8 cellular contexts compared by ENCODE assay signal in the genomic region with DNA sequence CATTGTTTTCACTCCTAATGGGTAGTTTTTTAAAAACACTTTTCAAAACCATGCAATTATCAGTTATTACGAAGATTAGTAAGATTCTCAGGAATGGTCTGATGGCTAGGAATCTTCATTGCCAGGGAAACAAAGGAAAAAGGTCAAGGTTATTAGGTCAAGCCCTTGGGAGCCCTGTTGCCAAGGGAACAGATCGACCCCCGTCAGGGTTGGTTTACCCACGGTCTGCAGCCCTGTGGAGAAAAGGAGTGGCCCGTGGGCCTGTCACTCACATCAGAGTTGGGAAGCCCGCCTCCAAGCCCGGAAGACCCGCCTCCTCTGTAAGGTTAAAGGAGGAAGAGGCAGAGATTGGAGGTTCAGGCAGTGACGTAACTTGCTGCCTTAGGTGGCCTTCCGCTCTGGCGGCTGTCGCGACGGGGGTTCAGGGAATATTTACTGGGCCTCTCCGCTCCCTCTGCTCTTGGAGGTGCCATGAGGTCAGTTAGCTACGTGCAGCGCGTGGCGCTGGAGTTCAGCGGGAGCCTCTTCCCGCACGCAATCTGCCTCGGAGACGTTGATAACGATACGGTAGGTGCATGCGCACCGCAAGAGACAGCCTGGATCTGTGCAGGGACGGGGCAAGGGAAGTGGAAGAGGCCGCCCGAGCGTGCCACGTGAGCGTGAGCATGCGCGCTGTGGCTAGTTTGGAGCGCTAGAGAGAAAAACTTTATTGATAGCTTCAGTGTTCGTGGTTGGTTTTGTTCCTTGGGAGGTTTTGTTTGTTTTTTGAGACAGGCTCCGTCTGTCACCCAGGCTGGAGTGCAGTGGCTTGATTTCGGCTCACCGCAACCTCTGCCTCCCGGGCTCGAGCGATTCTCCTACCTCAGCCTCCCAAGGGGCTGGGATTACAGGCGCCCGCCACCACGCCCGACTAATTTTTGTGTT. TPM values are rescaled to one million over a fixed set of nuclear protein-coding genes. Genes with fewer than 3 reads are reported as not detected.
DNase-seq lines count a peak whose midpoint lies in the region; ATAC-seq and TF ChIP-seq lines count a peak whose summit lies in the region.

Gene ITFG2 (plus strand): TSS at position 379 of the 924 bp plus-strand sequence. CDS start 93 bp downstream, at position 472.

- H3K79me2 ChIP-seq in fibroblast of lung (ENCODE audit: control insufficient read depth, insufficient read depth, low read length): peaks cover 12% of the 10 kb centered on the region

- peak within 1 kb of the TSS; percentile 96 for H3K4me2 ChIP-seq in fibroblast of lung (ENCODE audit: extremely low read depth, insufficient read depth, low read length)

- H2AFZ ChIP-seq in fibroblast of lung (ENCODE audit: low read length): peak within 1 kb of the TSS; percentile 81

- DNase-seq in EL (peak; percentile 99), H4 (ENCODE audit: low spot score) (peak; percentile 99), LoVo (ENCODE audit: low spot score) (peak; percentile 99), RWPE2 (ENCODE audit: low spot score) (peak; percentile 99), fibroblast of lung (ENCODE audit: low read depth in 2 of 2) (peak; percentile 98 to 99)
- peak; percentile 95 for DNase-seq in activated T-helper 2 cell treated with anti-CD3 and anti-CD28 coated beads, Interferon-gamma antibody, Interleukin-2, Interleukin-4, amounts not matched to agents 10 μg/mL and 5 μg/mL and 100 μg/mL, durations not matched to agents 14 hours and 24 hours and 36 hours (ENCODE audit: low spot score)
- DNase-seq in naive thymus-derived CD4-positive, alpha-beta T cell: peak; percentile 83 to 98 (median 98)
- peak; percentile 95 for DNase-seq in stimulated activated naive B cell treated with anti-CD40 and anti-IgM and Interleukin-4, amounts not matched to agents 10 μg/mL and 1 μg/mL and 100 μg/mL, for 72 hours

- TF ChIP-seq CTCF in RWPE2 (IDR thresholded peaks at IDR 0.05; ENCODE audit: poor library complexity, severe bottlenecking) (no peak), fibroblast of lung (conservative IDR thresholded peaks at IDR 0.05 in 1 of 2, IDR thresholded peaks at IDR 0.05 in 1 of 2; ENCODE audit: low read depth in 1 of 2, low read length in 2 of 2) (no peak)

- no peaks in the 10 kb centered on the region for H3K27me3 ChIP-seq in RWPE2 (ENCODE audit: insufficient read depth, poor library complexity, severe bottlenecking)
- H3K27me3 ChIP-seq in fibroblast of lung (ENCODE audit: control insufficient read depth, insufficient read depth, low read length): no peaks in the 10 kb centered on the region
- H3K27me3 ChIP-seq in naive thymus-derived CD4-positive, alpha-beta T cell (ENCODE audit: control insufficient read depth in 2 of 2, insufficient read depth in 2 of 2, low read length in 2 of 2): no peaks in the 10 kb centered on the region

- H3K4me1 Mint-ChIP-seq in activated T-helper 2 cell treated with anti-CD3 and anti-CD28 coated beads, Interferon-gamma antibody, Interleukin-2, Interleukin-4, amounts not matched to agents 10 μg/mL and 5 μg/mL and 100 μg/mL, durations not matched to agents 14 hours and 24 hours and 36 hours (ENCODE audit: low read depth): peaks cover 13% of the 10 kb centered on the region
- H3K4me1 Mint-ChIP-seq in naive thymus-derived CD4-positive, alpha-beta T cell: peaks cover 20 to 41% (median 38%) of the 10 kb centered on the region in 7 donors
- peaks cover 5 to 11% of the 10 kb centered on the region in 2 donors for H3K4me1 Mint-ChIP-seq in stimulated activated naive B cell treated with anti-CD40 and anti-IgM and Interleukin-4, amounts not matched to agents 10 μg/mL and 1 μg/mL and 100 μg/mL, for 72 hours

- H3K4me1 ChIP-seq in RWPE2 (ENCODE audit: insufficient read depth, poor library complexity, severe bottlenecking): peaks cover 8% of the 10 kb centered on the region
- H3K4me1 ChIP-seq in fibroblast of lung (ENCODE audit: control insufficient read depth, extremely low read depth, insufficient read depth, low read length): no peaks in the 10 kb centered on the region
- peaks cover 5 to 15% of the 10 kb centered on the region in 2 donors for H3K4me1 ChIP-seq in naive thymus-derived CD4-positive, alpha-beta T cell (ENCODE audit: control insufficient read depth in 2 of 2, insufficient read depth in 2 of 2, low read length in 2 of 2)

- CTCF ChIA-PET in naive thymus-derived CD4-positive, alpha-beta T cell (lab: Charles Lee): interaction anchor here (0.7 to 1.5 kb wide), 3 partner anchors 13 to 129 kb away, joined by 3 to 6 read pairs (median 4); no protein-coding TSS in a partner anchor

- no peaks in the 10 kb centered on the region for H3K27me3 Mint-ChIP-seq in activated T-helper 2 cell treated with anti-CD3 and anti-CD28 coated beads, Interferon-gamma antibody, Interleukin-2, Interleukin-4, amounts not matched to agents 10 μg/mL and 5 μg/mL and 100 μg/mL, durations not matched to agents 14 hours and 24 hours and 36 hours (ENCODE audit: low read depth)
- H3K27me3 Mint-ChIP-seq in naive thymus-derived CD4-positive, alpha-beta T cell: no peaks in the 10 kb centered on the region
- H3K27me3 Mint-ChIP-seq in stimulated activated naive B cell treated with anti-CD40 and anti-IgM and Interleukin-4, amounts not matched to agents 10 μg/mL and 1 μg/mL and 100 μg/mL, for 72 hours: no peaks in the 10 kb centered on the region

- H3K27ac Mint-ChIP-seq in activated T-helper 2 cell treated with anti-CD3 and anti-CD28 coated beads, Interferon-gamma antibody, Interleukin-2, Interleukin-4, amounts not matched to agents 10 μg/mL and 5 μg/mL and 100 μg/mL, durations not matched to agents 14 hours and 24 hours and 36 hours: peak within 1 kb of the TSS; percentile 100
- peak within 1 kb of the TSS; percentile 97 to 100 (median 100) for H3K27ac Mint-ChIP-seq in naive thymus-derived CD4-positive, alpha-beta T cell
- H3K27ac Mint-ChIP-seq in stimulated activated naive B cell treated with anti-CD40 and anti-IgM and Interleukin-4, amounts not matched to agents 10 μg/mL and 1 μg/mL and 100 μg/mL, for 72 hours: peak within 1 kb of the TSS; percentile 100

- peaks cover 19% of the 10 kb centered on the region for H3K36me3 ChIP-seq in RWPE2 (ENCODE audit: low read depth)
- peaks cover under 1% of the 10 kb centered on the region for H3K36me3 ChIP-seq in fibroblast of lung (ENCODE audit: control insufficient read depth, insufficient read depth, low read length)
- H3K36me3 ChIP-seq in naive thymus-derived CD4-positive, alpha-beta T cell (ENCODE audit: control insufficient read depth in 2 of 3, insufficient read depth in 3 of 3, low read length in 3 of 3): peaks cover 0 to 15% (median 5%) of the 10 kb centered on the region in 3 experiments

- H4K20me1 ChIP-seq in fibroblast of lung (ENCODE audit: control insufficient read depth, extremely low read depth, insufficient read depth, low read length): no peaks in the 10 kb centered on the region

- peak; percentile 96 for ATAC-seq in RWPE2 (ENCODE audit: low read depth)
- ATAC-seq in naive thymus-derived CD4-positive, alpha-beta T cell: peak; percentile 97
- ATAC-seq in stimulated activated naive B cell treated with anti-CD40 and anti-IgM and Interleukin-4, amounts not matched to agents 10 μg/mL and 1 μg/mL and 100 μg/mL, for 72 hours (replicated peaks): peak; percentile 96

- H3K9ac ChIP-seq in fibroblast of lung (ENCODE audit: insufficient read depth, low read length): peak within 1 kb of the TSS; percentile 63

- peaks cover 7% of the 10 kb centered on the region for H3K36me3 Mint-ChIP-seq in activated T-helper 2 cell treated with anti-CD3 and anti-CD28 coated beads, Interferon-gamma antibody, Interleukin-2, Interleukin-4, amounts not matched to agents 10 μg/mL and 5 μg/mL and 100 μg/mL, durations not matched to agents 14 hours and 24 hours and 36 hours (ENCODE audit: low read depth)
- peaks cover 0 to 10% (median under 1%) of the 10 kb centered on the region in 5 donors for H3K36me3 Mint-ChIP-seq in naive thymus-derived CD4-positive, alpha-beta T cell
- H3K36me3 Mint-ChIP-seq in stimulated activated naive B cell treated with anti-CD40 and anti-IgM and Interleukin-4, amounts not matched to agents 10 μg/mL and 1 μg/mL and 100 μg/mL, for 72 hours: peaks cover 11 to 19% of the 10 kb centered on the region in 2 donors

- intact Hi-C loops in activated T-helper 2 cell treated with anti-CD3 and anti-CD28 coated beads, Interferon-gamma antibody, Interleukin-2, Interleukin-4, amounts not matched to agents 10 μg/mL and 5 μg/mL and 100 μg/mL, durations not matched to agents 14 hours and 24 hours and 36 hours (cut with micrococcal nuclease): loop anchor here (1.0 to 2.0 kb wide), 5 partner anchors 17 to 120 kb away; partner anchors contain the start of genes FOXM1 and RHNO1
- intact Hi-C loops in naive thymus-derived CD4-positive, alpha-beta T cell (cut with micrococcal nuclease): loop anchor here (1.0 to 10.0 kb wide), 17 partner anchors 18 to 1512 kb away; partner anchors contain the start of genes DCP1B (in 2 of the 2), FKBP4 (in 2 of the 2), FOXM1 (in 2 of the 2) and RHNO1 (in 2 of the 2)

- POLR2A ChIA-PET in naive thymus-derived CD4-positive, alpha-beta T cell (lab: Charles Lee): interaction anchor here (0.7 to 6.8 kb wide), 8 partner anchors 8 to 809 kb away, joined by 3 to 65 read pairs (median 4); partner anchors contain the start of genes DCP1B, FKBP4, FOXM1 and RHNO1

- H3K9me3 ChIP-seq in RWPE2 (ENCODE audit: severe bottlenecking) (no peaks in the 10 kb centered on the region), fibroblast of lung (ENCODE audit: control insufficient read depth, insufficient read depth, low read depth, low read length) (no peaks in the 10 kb centered on the region)
- no peaks in the 10 kb centered on the region for H3K9me3 ChIP-seq in naive thymus-derived CD4-positive, alpha-beta T cell (ENCODE audit: control insufficient read depth in 2 of 3, low read length in 3 of 3)

- peak within 1 kb of the TSS; percentile 100 for H3K4me3 Mint-ChIP-seq in activated T-helper 2 cell treated with anti-CD3 and anti-CD28 coated beads, Interferon-gamma antibody, Interleukin-2, Interleukin-4, amounts not matched to agents 10 μg/mL and 5 μg/mL and 100 μg/mL, durations not matched to agents 14 hours and 24 hours and 36 hours (ENCODE audit: low read depth)
- peak within 1 kb of the TSS; percentile 81 to 100 (median 99) for H3K4me3 Mint-ChIP-seq in naive thymus-derived CD4-positive, alpha-beta T cell
- peak within 1 kb of the TSS; percentile 100 for H3K4me3 Mint-ChIP-seq in stimulated activated naive B cell treated with anti-CD40 and anti-IgM and Interleukin-4, amounts not matched to agents 10 μg/mL and 1 μg/mL and 100 μg/mL, for 72 hours

- peak within 1 kb of the TSS; percentile 76 for H3K4me3 ChIP-seq in RWPE2 (ENCODE audit: severe bottlenecking)
- peak within 1 kb of the TSS; percentile 59 to 97 (median 78) for H3K4me3 ChIP-seq in fibroblast of lung (replicated peaks in 1 of 4; ENCODE audit: control extremely low read depth in 1 of 4, insufficient read depth in 1 of 4, low read depth in 3 of 4, low read length in 4 of 4)
- peak within 1 kb of the TSS; percentile 97 for H3K4me3 ChIP-seq in naive thymus-derived CD4-positive, alpha-beta T cell (ENCODE audit: low read length)

- H3K27ac ChIP-seq in RWPE2 (ENCODE audit: poor library complexity, severe bottlenecking) (peak within 1 kb of the TSS; percentile 59), fibroblast of lung (ENCODE audit: insufficient read depth, low read length) (peak within 1 kb of the TSS; percentile 81)
- H3K27ac ChIP-seq in naive thymus-derived CD4-positive, alpha-beta T cell (ENCODE audit: low read depth, low read length): peak within 1 kb of the TSS; percentile 88

- H3K9me3 Mint-ChIP-seq in activated T-helper 2 cell treated with anti-CD3 and anti-CD28 coated beads, Interferon-gamma antibody, Interleukin-2, Interleukin-4, amounts not matched to agents 10 μg/mL and 5 μg/mL and 100 μg/mL, durations not matched to agents 14 hours and 24 hours and 36 hours: no peaks in the 10 kb centered on the region
- peaks cover 0 to 4% (median 0%) of the 10 kb centered on the region in 11 donors for H3K9me3 Mint-ChIP-seq in naive thymus-derived CD4-positive, alpha-beta T cell
- no peaks in the 10 kb centered on the region for H3K9me3 Mint-ChIP-seq in stimulated activated naive B cell treated with anti-CD40 and anti-IgM and Interleukin-4, amounts not matched to agents 10 μg/mL and 1 μg/mL and 100 μg/mL, for 72 hours

RNA-seq across cellular contexts. Expression of gene ITFG2, which starts in this region (rescaled TPM):
- total RNA-seq in H4 (2014; rRNA removed; shearing (Covaris generic)): 6.8 and 9.5 TPM in 2 replicates
- 43.4 and 46.4 TPM in 2 replicates for total RNA-seq in activated T-helper 2 cell treated with anti-CD3 and anti-CD28 coated beads, Interferon-gamma antibody, Interleukin-2, Interleukin-4, amounts not matched to agents 10 μg/mL and 5 μg/mL and 100 μg/mL, durations not matched to agents 14 hours and 24 hours and 36 hours
- 11.0 and 13.5 TPM in 2 replicates for total RNA-seq in fibroblast of lung
- 17.5 and 18.2 TPM in 2 replicates for polyA plus RNA-seq in fibroblast of lung
- 19.0 and 28.7 TPM in 2 replicates for polyA plus RNA-seq in fibroblast of lung (2012)
- polyA minus RNA-seq in fibroblast of lung (ENCODE audit: low replicate concordance): 44.3 and 47.0 TPM in 2 replicates
- 100 to 1,000 TPM in 2 of 5 experiments, 10 to 100 TPM in 3; 50.4 to 156 (median 95.6) TPM for total RNA-seq in naive thymus-derived CD4-positive, alpha-beta T cell
- 10 to 100 TPM; 52.3 to 76.1 TPM for polyA plus RNA-seq in naive thymus-derived CD4-positive, alpha-beta T cell

Comparison
In these comparisons a context has a peak if more than half of its experiments do, and no peak if none do; other contexts are left out.
1. Peak in every context shown above with its lines: DNase-seq, ATAC-seq, H3K4me3 ChIP-seq and H3K27ac ChIP-seq.